16 cellular contexts compared by ENCODE assay signal in the genomic region with DNA sequence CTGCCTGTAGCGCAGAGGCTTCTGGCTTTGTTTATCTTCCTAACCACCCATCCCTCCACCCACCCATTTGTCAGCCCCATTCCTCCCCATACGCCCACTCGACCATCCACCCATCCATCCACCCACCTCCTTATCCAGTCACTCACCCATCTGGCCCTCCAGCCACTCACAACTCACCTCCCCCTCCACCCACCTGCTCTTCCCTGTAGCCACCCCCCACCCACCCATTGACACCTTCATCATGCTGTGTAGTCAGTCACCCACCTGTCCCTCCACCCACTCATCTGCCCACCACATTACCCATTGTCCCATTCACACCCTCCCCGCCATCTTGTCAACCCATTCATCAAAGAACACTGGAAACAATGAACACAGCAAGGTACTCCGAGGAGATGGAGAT. TPM values are rescaled to one million over a fixed set of nuclear protein-coding genes. Genes with fewer than 3 reads are reported as not detected.
"Had no signal": no experiment of that assay in that cellular context is flagged by ENCODE, and none has a peak within 500 bp of the region (broad histone marks: within the 10 kb centered on the region; RNA-seq: fewer than 3 reads in every experiment).

No MANE protein-coding gene starts in this region.

- DNase-seq: activated CD4-positive, alpha-beta memory T cell treated with anti-CD3 and anti-CD28 coated beads, Interleukin-2, amount 10 ng/mL, durations not matched to agents 7 days and 5 days; activated CD4-positive, CD25-positive, alpha-beta regulatory T cell; activated CD8-positive, alpha-beta memory T cell treated with anti-CD3 and anti-CD28 coated beads, Interleukin-2, amount 50 U/mL, for 48 hours; activated effector memory CD4-positive, alpha-beta T cell treated with Interleukin-2 at 50 U/mL for 16 hours; foreskin melanocyte; head of caudate nucleus; naive B cell; SK-N-SH had no signal

- H3K27ac ChIP-seq: cardiac muscle cell, tibial nerve, vagina had no signal

- H3K9me3 Mint-ChIP-seq: activated CD4-positive, alpha-beta memory T cell treated with anti-CD3 and anti-CD28 coated beads, Interleukin-2, amount 10 ng/mL, durations not matched to agents 7 days and 5 days; naive B cell had no signal

- H3K4me3 ChIP-seq: cardiac muscle cell, skin epidermis, tibial nerve, vagina had no signal

- H3K4me3 Mint-ChIP-seq: activated CD4-positive, alpha-beta memory T cell treated with anti-CD3 and anti-CD28 coated beads, Interleukin-2, amount 10 ng/mL, durations not matched to agents 7 days and 5 days; naive B cell had no signal

- H3K36me3 Mint-ChIP-seq: naive B cell had no signal

- H3K27me3 ChIP-seq: vagina had no signal

- H3K27ac Mint-ChIP-seq: activated CD4-positive, alpha-beta memory T cell treated with anti-CD3 and anti-CD28 coated beads, Interleukin-2, amount 10 ng/mL, durations not matched to agents 7 days and 5 days; naive B cell had no signal

RNA-seq across cellular contexts. Expression of a gene that starts 5.5 kb away (rescaled TPM):
- total RNA-seq: astrocyte, cardiac muscle cell had no signal

RNA-seq across cellular contexts. Expression of a gene that starts 8.9 kb away (rescaled TPM):
- total RNA-seq: cardiac muscle cell; lung microvascular endothelial cell; T-helper 1 cell treated with Interleukin-12 subunit alpha and Interleukin-12 subunit beta and Interleukin-4 antibody, amounts not matched to agents 30 ng/mL and 1 ng/mL, for 36 hours; vagina had no signal

RNA-seq across cellular contexts. Expression of a gene that starts 31.6 kb away (rescaled TPM):
- total RNA-seq: activated CD4-positive, alpha-beta memory T cell treated with anti-CD3 and anti-CD28 coated beads, Interleukin-2, amount 10 ng/mL, durations not matched to agents 7 days and 5 days; endothelial cell of umbilical vein; T-helper 1 cell treated with Interleukin-12 subunit alpha and Interleukin-12 subunit beta and Interleukin-4 antibody, amounts not matched to agents 30 ng/mL and 1 ng/mL, for 36 hours; tibial nerve; vagina had no signal
